14 cellular contexts compared by ENCODE assay signal in genomic region chr2:53820711-53821110, GRCh38.
"Had no signal": no experiment of that assay in that cellular context is flagged by ENCODE, and none has a peak within 500 bp of the region (broad histone marks: within the 10 kb centered on the region; RNA-seq: fewer than 3 reads in every experiment).

No MANE protein-coding gene starts in this region.

- ATAC-seq: esophagus mucosa, gastrocnemius medialis, left cardiac atrium, natural killer cell had no signal

- H3K9me3 ChIP-seq: gastrocnemius medialis had no signal

- H3K9me3 Mint-ChIP-seq: dendritic cell treated with granulocyte-macrophage colony-stimulating factor and Interleukin-4, amounts not matched to agents 40 ng/mL and 50 ng/mL, for 4 days; mesothelial cell of epicardium; natural killer cell; neural crest cell had no signal

- H3K27ac Mint-ChIP-seq: dendritic cell treated with granulocyte-macrophage colony-stimulating factor and Interleukin-4, amounts not matched to agents 40 ng/mL and 50 ng/mL, for 4 days; mesothelial cell of epicardium; natural killer cell had no signal

- H3K4me1 Mint-ChIP-seq: mesothelial cell of epicardium, natural killer cell had no signal

- H3K27me3 Mint-ChIP-seq: dendritic cell treated with granulocyte-macrophage colony-stimulating factor and Interleukin-4, amounts not matched to agents 40 ng/mL and 50 ng/mL, for 4 days had no signal

- DNase-seq: gastrocnemius medialis; glutamatergic neuron; islet precursor cell; left cardiac atrium; natural killer cell; posterior cingulate gyrus; stimulated activated CD4-positive, alpha-beta T cell treated with anti-CD3 and anti-CD28 coated beads, Interleukin-12 subunit alpha, Interleukin-12 subunit beta, amount 100 ng/mL, for 4 hours; stimulated activated naive CD4-positive, alpha-beta T cell treated with Interleukin-2 at 50 U/mL for 16 hours; trophoblast cell had no signal

- H3K4me3 ChIP-seq: gastrocnemius medialis had no signal

- H3K27ac ChIP-seq: gastrocnemius medialis had no signal

- H3K4me3 Mint-ChIP-seq: dendritic cell treated with granulocyte-macrophage colony-stimulating factor and Interleukin-4, amounts not matched to agents 40 ng/mL and 50 ng/mL, for 4 days; mesothelial cell of epicardium; natural killer cell; neural crest cell had no signal

- FAIRE-seq: small intestine had no signal

- H3K27me3 ChIP-seq: gastrocnemius medialis had no signal
